ENCODE assay signal across 12 cellular contexts in the genomic region with DNA sequence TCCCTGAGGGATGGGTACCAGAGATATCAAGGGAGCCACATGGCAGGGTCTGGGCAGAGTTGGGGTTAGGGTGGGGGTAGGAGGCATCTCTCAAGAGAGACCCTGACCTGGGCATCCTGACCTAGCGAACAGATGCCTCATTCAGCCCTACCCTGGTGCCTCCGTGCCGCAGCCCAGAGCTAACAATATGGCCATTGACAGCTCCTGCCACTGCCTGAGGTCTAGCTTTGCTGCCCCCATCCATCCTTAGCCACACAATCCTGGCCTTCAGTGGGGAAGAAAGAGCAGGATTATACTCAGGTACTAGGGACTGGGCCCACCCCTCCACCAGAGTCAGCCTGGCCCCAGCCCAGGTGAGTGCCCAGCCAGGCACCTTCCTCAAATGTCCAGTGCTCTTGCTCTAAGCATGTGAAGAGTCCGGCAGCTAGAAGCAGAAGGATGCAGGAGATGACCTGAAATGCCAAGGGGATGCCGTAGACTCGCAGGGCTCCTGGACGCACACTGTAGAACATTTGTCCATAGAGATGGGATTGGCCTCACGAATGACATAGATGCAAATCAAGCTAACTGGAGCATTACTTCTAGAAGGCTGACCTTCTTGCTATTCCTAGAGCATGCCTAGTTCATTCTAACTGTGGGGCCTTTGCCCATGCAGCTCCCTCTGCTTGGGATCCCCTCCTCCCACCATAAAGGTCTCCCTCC. TPM values are rescaled to one million over a fixed set of nuclear protein-coding genes. Genes with fewer than 3 reads are reported as not detected.
A peak's percentile ranks its signal among the peaks of the same experiment; 100 is the strongest.
DNase-seq lines count a peak whose midpoint lies in the region; ATAC-seq and TF ChIP-seq lines count a peak whose summit lies in the region.
"Had no signal": no experiment of that assay in that cellular context is flagged by ENCODE, and none has a peak within 500 bp of the region (broad histone marks: within the 10 kb centered on the region; RNA-seq: fewer than 3 reads in every experiment).

No MANE protein-coding gene starts in this region.

- TF ChIP-seq CTCF in neural crest cell (conservative IDR thresholded peaks at IDR 0.05) (no peak), uterus (IDR thresholded peaks at IDR 0.05) (no peak)
- TF ChIP-seq CTCF in CD8-positive, alpha-beta T cell (IDR thresholded peaks at IDR 0.05), result no peak

- intact Hi-C loops in sciatic nerve (cut with DNase I), result no loop called here
- intact Hi-C loops in uterus (cut with DNase I; ENCODE audit: low total_unique reads), result loop anchor here (5.0 kb wide), 1 partner anchor 34 kb away; no protein-coding TSS in a partner anchor
- intact Hi-C loops in CD8-positive, alpha-beta T cell (cut with DNase I, micrococcal nuclease), result loop anchor here (5.0 kb wide), 1 partner anchor 319 kb away; no protein-coding TSS in a partner anchor

- H3K36me3 ChIP-seq in uterus, result no peaks in the 10 kb centered on the region
- no peaks in the 10 kb centered on the region for H3K36me3 ChIP-seq in CD8-positive, alpha-beta T cell (ENCODE audit: insufficient read depth, low read length)

- no peaks in the 10 kb centered on the region for H3K36me3 Mint-ChIP-seq in activated T-cell treated with anti-CD3 and anti-CD28 coated beads, Interleukin-2, amount 50 U/mL, for 24 hours (ENCODE audit: low read depth)
- H3K36me3 Mint-ChIP-seq in activated T-helper 17 cell treated with anti-CD3 and anti-CD28 coated beads, Interleukin-2, amount 50 U/mL, for 72 hours (ENCODE audit: low read depth), result no peaks in the 10 kb centered on the region
- no peaks in the 10 kb centered on the region for H3K36me3 Mint-ChIP-seq in neural crest cell (ENCODE audit: low read depth)
- no peaks in the 10 kb centered on the region for H3K36me3 Mint-ChIP-seq in CD8-positive, alpha-beta T cell

- no peak for ATAC-seq in activated T-helper 17 cell treated with anti-CD3 and anti-CD28 coated beads, Interleukin-2, amount 50 U/mL, for 72 hours (replicated peaks)
- ATAC-seq in sciatic nerve (peak; percentile 4), HG02973 (IDR thresholded peaks at IDR 0.05; ENCODE audit: unreplicated experiment) (no peak)
- ATAC-seq in CD8-positive, alpha-beta T cell, result no peak

- H3K9me3 Mint-ChIP-seq in activated T-cell treated with anti-CD3 and anti-CD28 coated beads, Interleukin-2, amount 50 U/mL, for 24 hours, result no peaks in the 10 kb centered on the region
- no peaks in the 10 kb centered on the region for H3K9me3 Mint-ChIP-seq in activated T-helper 17 cell treated with anti-CD3 and anti-CD28 coated beads, Interleukin-2, amount 50 U/mL, for 72 hours
- no peaks in the 10 kb centered on the region for H3K9me3 Mint-ChIP-seq in neural crest cell
- H3K9me3 Mint-ChIP-seq in CD8-positive, alpha-beta T cell, result no peaks in the 10 kb centered on the region
- H3K9me3 Mint-ChIP-seq: IgD-negative memory B cell had no signal

- CTCF ChIA-PET in CD8-positive, alpha-beta T cell (lab: Charles Lee), result interaction anchor here (0.9 to 2.5 kb wide), 11 partner anchors 10 to 272 kb away, joined by 3 to 10 read pairs (median 4); partner anchors contain the start of gene GDPD5

- peaks cover 6% of the 10 kb centered on the region for H3K27me3 Mint-ChIP-seq in activated T-cell treated with anti-CD3 and anti-CD28 coated beads, Interleukin-2, amount 50 U/mL, for 24 hours
- no peaks in the 10 kb centered on the region for H3K27me3 Mint-ChIP-seq in activated T-helper 17 cell treated with anti-CD3 and anti-CD28 coated beads, Interleukin-2, amount 50 U/mL, for 72 hours
- H3K27me3 Mint-ChIP-seq in neural crest cell (ENCODE audit: low read depth), result no peaks in the 10 kb centered on the region
- peaks cover 4% of the 10 kb centered on the region for H3K27me3 Mint-ChIP-seq in CD8-positive, alpha-beta T cell (ENCODE audit: low read depth)

- H3K4me3 Mint-ChIP-seq in activated T-cell treated with anti-CD3 and anti-CD28 coated beads, Interleukin-2, amount 50 U/mL, for 24 hours, result no peak overlapping the region
- H3K4me3 Mint-ChIP-seq in activated T-helper 17 cell treated with anti-CD3 and anti-CD28 coated beads, Interleukin-2, amount 50 U/mL, for 72 hours, result no peak overlapping the region
- H3K4me3 Mint-ChIP-seq in neural crest cell, result no peak overlapping the region
- H3K4me3 Mint-ChIP-seq in CD8-positive, alpha-beta T cell, result no peak overlapping the region
- H3K4me3 Mint-ChIP-seq: IgD-negative memory B cell had no signal

- no peak overlapping the region for H3K27ac ChIP-seq in uterus
- H3K27ac ChIP-seq in CD8-positive, alpha-beta T cell (ENCODE audit: low read depth, low read length), result no peak overlapping the region
- H3K27ac ChIP-seq: 22Rv1 had no signal

- POLR2A ChIA-PET in CD8-positive, alpha-beta T cell (lab: Charles Lee), result interaction anchor here (0.7 kb wide), 1 partner anchor 13 kb away, joined by 3 read pairs; no protein-coding TSS in a partner anchor

- no peak for TF ChIP-seq POLR2A in uterus (IDR thresholded peaks at IDR 0.05)

- peak overlapping the region; percentile 33 for H3K27ac Mint-ChIP-seq in activated T-cell treated with anti-CD3 and anti-CD28 coated beads, Interleukin-2, amount 50 U/mL, for 24 hours
- peak overlapping the region; percentile 72 for H3K27ac Mint-ChIP-seq in activated T-helper 17 cell treated with anti-CD3 and anti-CD28 coated beads, Interleukin-2, amount 50 U/mL, for 72 hours
- H3K27ac Mint-ChIP-seq in neural crest cell (ENCODE audit: unreplicated experiment), result peak overlapping the region; percentile 96
- no peak overlapping the region for H3K27ac Mint-ChIP-seq in CD8-positive, alpha-beta T cell
- H3K27ac Mint-ChIP-seq: IgD-negative memory B cell had no signal

- H3K27me3 ChIP-seq in uterus, result no peaks in the 10 kb centered on the region
- no peaks in the 10 kb centered on the region for H3K27me3 ChIP-seq in CD8-positive, alpha-beta T cell (ENCODE audit: insufficient read depth, low read length)

- no peak for DNase-seq in activated T-cell treated with anti-CD3 and anti-CD28 coated beads, Interleukin-2, amount 50 U/mL, for 24 hours
- DNase-seq in activated T-cell treated with anti-CD3 and anti-CD28 coated beads, Interleukin-2, amount 50 U/mL, for 1 hour, result no peak
- DNase-seq in neural crest cell (ENCODE audit: low read depth, low spot score), result no peak
- no peak for DNase-seq in sciatic nerve (ENCODE audit: low spot score)
- DNase-seq in uterus, result no peak
- DNase-seq in CD8-positive, alpha-beta T cell, result no peak
- DNase-seq: DMS79 had no signal

- peaks cover 12% of the 10 kb centered on the region for H3K4me1 Mint-ChIP-seq in activated T-cell treated with anti-CD3 and anti-CD28 coated beads, Interleukin-2, amount 50 U/mL, for 24 hours (ENCODE audit: low read depth)
- H3K4me1 Mint-ChIP-seq in activated T-helper 17 cell treated with anti-CD3 and anti-CD28 coated beads, Interleukin-2, amount 50 U/mL, for 72 hours, result no peaks in the 10 kb centered on the region
- H3K4me1 Mint-ChIP-seq in neural crest cell, result peaks cover 21% of the 10 kb centered on the region
- H3K4me1 Mint-ChIP-seq in CD8-positive, alpha-beta T cell (ENCODE audit: low read depth), result peaks cover 2% of the 10 kb centered on the region
- H3K4me1 Mint-ChIP-seq: IgD-negative memory B cell had no signal

- H3K9me3 ChIP-seq in uterus, result no peaks in the 10 kb centered on the region
- no peaks in the 10 kb centered on the region for H3K9me3 ChIP-seq in CD8-positive, alpha-beta T cell (ENCODE audit: low read length)

- H3K4me1 ChIP-seq in uterus, result peaks cover 0 to 9% of the 10 kb centered on the region in 2 donors
- no peaks in the 10 kb centered on the region for H3K4me1 ChIP-seq in CD8-positive, alpha-beta T cell (ENCODE audit: insufficient read depth, low read length)

- H3K4me3 ChIP-seq in uterus, result no peak overlapping the region
- H3K4me3 ChIP-seq in CD8-positive, alpha-beta T cell (ENCODE audit: low read depth, low read length), result no peak overlapping the region
- H3K4me3 ChIP-seq: GM12878 had no signal

RNA-seq across cellular contexts. Expression of gene SERPINH1, which starts 13.3 kb away (rescaled TPM):
- 10 to 100 TPM in 1 of 2 donors, 1 to 10 TPM in 1; 8.8 to 10.2 TPM for total RNA-seq in activated T-helper 17 cell treated with anti-CD3 and anti-CD28 coated beads, Interleukin-2, amount 50 U/mL, for 72 hours
- 179 and 191 TPM in 2 replicates for total RNA-seq in neural crest cell
- 121 TPM for total RNA-seq in sciatic nerve
- 100 to 1,000 TPM; 134 to 847 (median 280) TPM for total RNA-seq in uterus
- total RNA-seq in CD8-positive, alpha-beta T cell, result 1 to 10 TPM; 2.1 to 2.4 TPM

RNA-seq across cellular contexts. Expression of gene GDPD5, which starts 23.0 kb away (rescaled TPM):
- total RNA-seq in activated T-helper 17 cell treated with anti-CD3 and anti-CD28 coated beads, Interleukin-2, amount 50 U/mL, for 72 hours, result 10 to 100 TPM; 26.8 to 54.2 TPM
- total RNA-seq in neural crest cell (13.3 and 15.4 TPM in 2 replicates), sciatic nerve (78.5 TPM), uterus (10 to 100 TPM in 3 of 4 donors, 1 to 10 TPM in 1; 9.6 to 52.9 (median 28.2) TPM)
- total RNA-seq in CD8-positive, alpha-beta T cell, result 10 to 100 TPM; 15.9 to 18.3 TPM

Comparison
In these comparisons a context has a peak if more than half of its experiments do, and no peak if none do; other contexts are left out.
1. RNA of gene SERPINH1, which starts 13.3 kb away (total RNA-seq): 134 to 847 TPM in uterus, 179 to 191 TPM in neural crest cell and 121 TPM in sciatic nerve (single experiment); 8.8 to 10.2 TPM in activated T-helper 17 cell treated with anti-CD3 and anti-CD28 coated beads, Interleukin-2, amount 50 U/mL, for 72 hours and 2.1 to 2.4 TPM in CD8-positive, alpha-beta T cell; every median in the first group is over 10 times any median in the second.